Comparison of ENCODE assay signal across 8 cellular contexts in the genomic region with DNA sequence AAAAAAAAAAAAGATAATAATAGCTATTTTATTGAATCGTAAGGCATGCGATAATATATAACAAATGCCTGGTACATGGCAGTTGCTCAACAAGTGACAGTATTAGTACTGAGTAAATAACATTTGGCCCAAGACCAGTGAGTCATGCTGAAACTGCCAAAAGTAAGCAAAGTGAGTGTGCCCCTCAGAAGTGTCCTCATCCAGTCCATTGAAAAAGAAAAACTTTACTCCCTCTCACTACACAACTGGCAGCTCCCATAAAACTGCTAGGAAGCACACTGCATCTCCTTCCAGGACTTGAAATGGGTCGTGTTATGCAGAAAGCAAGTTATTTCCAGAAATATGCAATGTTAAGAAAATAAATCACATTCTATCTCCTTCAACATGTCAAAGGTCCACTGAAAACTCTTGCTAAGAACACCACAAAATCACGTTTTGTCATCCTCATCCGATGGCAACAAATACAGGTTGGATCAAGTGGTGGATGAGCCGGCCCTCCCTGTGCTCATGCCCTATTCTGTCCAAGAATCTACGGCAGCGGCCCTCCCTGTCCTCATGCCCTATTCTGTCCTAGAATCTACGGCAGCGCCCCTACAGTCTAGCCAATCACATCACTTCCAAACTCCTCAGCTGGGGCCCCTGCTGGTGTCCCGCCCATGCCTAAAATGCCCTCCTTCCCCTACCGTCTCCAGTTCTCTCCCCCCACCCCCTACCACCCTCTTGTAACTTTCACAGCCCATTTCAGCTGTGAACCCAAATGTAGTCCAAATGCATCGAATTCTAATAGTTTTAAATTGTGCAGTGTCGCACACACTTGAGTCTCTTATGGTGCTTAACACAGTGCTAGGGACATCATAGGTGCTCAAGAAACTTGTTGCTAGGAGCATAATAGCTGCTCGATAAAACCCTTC. TPM values are rescaled to one million over a fixed set of nuclear protein-coding genes. Genes with fewer than 3 reads are reported as not detected.
DNase-seq lines count a peak whose midpoint lies in the region; ATAC-seq and TF ChIP-seq lines count a peak whose summit lies in the region.

No MANE protein-coding gene starts in this region.

- peak; percentile 84 for DNase-seq in GM23338 (ENCODE audit: low spot score)
- DNase-seq in RPMI8226, result peak; percentile 59
- DNase-seq in foreskin keratinocyte, result no peak
- DNase-seq in pons (ENCODE audit: low spot score), result no peak
- no peak for DNase-seq in ascending aorta (ENCODE audit: low spot score in 2 of 2)
- no peak for DNase-seq in UCSD-AML1 (lab: John Stamatoyannopoulos, UW; ENCODE audit: unreplicated experiment)

- H3K4me2 ChIP-seq in GM23338, result peak overlapping the region; percentile 77
- H3K4me2 ChIP-seq in skeletal muscle satellite cell (ENCODE audit: low read length), result peak overlapping the region; percentile 42

- no peaks in the 10 kb centered on the region for H3K9me3 ChIP-seq in skeletal muscle satellite cell (replicated peaks; ENCODE audit: low read length)
- no peaks in the 10 kb centered on the region for H3K9me3 ChIP-seq in ascending aorta

- H3K36me3 ChIP-seq in GM23338 (ENCODE audit: insufficient read depth) (peaks cover 6% of the 10 kb centered on the region; the same call in 1 of the 2 replicates), skeletal muscle satellite cell (ENCODE audit: insufficient read depth, low read length) (no peaks in the 10 kb centered on the region), ascending aorta (no peaks in the 10 kb centered on the region)

- H3K36me3 Mint-ChIP-seq in GM23338 (ENCODE audit: low read depth), result peaks cover 4% of the 10 kb centered on the region

- H3F3A ChIP-seq in GM23338 (replicated peaks; ENCODE audit: low read depth), result no peaks in the 10 kb centered on the region

- peaks cover 31% of the 10 kb centered on the region for H3K4me1 Mint-ChIP-seq in GM23338

- TF ChIP-seq CTCF in GM23338 (conservative IDR thresholded peaks at IDR 0.05; ENCODE audit: low read depth in 2 of 2) (peak; percentile 13 to 19; a peak in 2 of 4 replicates), foreskin keratinocyte (conservative IDR thresholded peaks at IDR 0.05) (peak; percentile 16), ascending aorta (IDR thresholded peaks at IDR 0.05) (no peak)

- peak overlapping the region; percentile 89 for H3K4me3 Mint-ChIP-seq in GM23338

- H3K4me3 ChIP-seq in GM23338, result peak overlapping the region; percentile 87
- no peak overlapping the region for H3K4me3 ChIP-seq in skeletal muscle satellite cell (ENCODE audit: low read length)
- no peak overlapping the region for H3K4me3 ChIP-seq in ascending aorta

- no peaks in the 10 kb centered on the region for H3K9me2 ChIP-seq in GM23338 (ENCODE audit: insufficient read depth)

- H4K20me1 ChIP-seq in GM23338 (replicated peaks; ENCODE audit: insufficient read depth), result peaks cover 28% of the 10 kb centered on the region

- H3K27me3 ChIP-seq in GM23338 (ENCODE audit: insufficient read depth) (no peaks in the 10 kb centered on the region), foreskin keratinocyte (no peaks in the 10 kb centered on the region), skeletal muscle satellite cell (ENCODE audit: control insufficient read depth, insufficient read depth, low read length) (no peaks in the 10 kb centered on the region), ascending aorta (no peaks in the 10 kb centered on the region)

- peaks cover 20% of the 10 kb centered on the region for H3K27me3 Mint-ChIP-seq in GM23338 (ENCODE audit: insufficient read depth, low read depth, poor library complexity)

- intact Hi-C loops in ascending aorta (cut with DNase I), result loop anchor here (10.0 kb wide), 1 partner anchor 1050 kb away; no protein-coding TSS in a partner anchor

- H3K4me1 ChIP-seq in GM23338 (ENCODE audit: insufficient read depth) (peaks cover 24% of the 10 kb centered on the region), foreskin keratinocyte (no peaks in the 10 kb centered on the region), skeletal muscle satellite cell (ENCODE audit: control insufficient read depth, insufficient read depth, low read length) (peaks cover 27% of the 10 kb centered on the region), ascending aorta (peaks cover under 1 to 6% of the 10 kb centered on the region in 2 donors)

- no peak overlapping the region for H2AFZ ChIP-seq in GM23338

- no peak overlapping the region for H3K27ac Mint-ChIP-seq in GM23338

- peaks cover 77% of the 10 kb centered on the region for H3K79me2 ChIP-seq in GM23338 (replicated peaks; ENCODE audit: insufficient read depth)

- H3K9me3 Mint-ChIP-seq in GM23338, result no peaks in the 10 kb centered on the region

- H3K9ac ChIP-seq in skeletal muscle satellite cell (ENCODE audit: low read depth, low read length), result no peak overlapping the region

- peak overlapping the region; percentile 81 for H3K27ac ChIP-seq in GM23338 (ENCODE audit: low read depth)
- H3K27ac ChIP-seq in foreskin keratinocyte, result no peak overlapping the region
- no peak overlapping the region for H3K27ac ChIP-seq in ascending aorta

- peak; percentile 42 for ATAC-seq in GM23338
- no peak for ATAC-seq in foreskin keratinocyte
- ATAC-seq in GM18498 (IDR thresholded peaks at IDR 0.05; ENCODE audit: unreplicated experiment), result no peak

TF ChIP-seq in GM23338, 12 proteins besides CTCF, POLR2A, EP300 and RAD21 (continues in another document):
- TF ChIP-seq STAT1 (IDR thresholded peaks at IDR 0.05; ENCODE audit: unreplicated experiment) (no peak), CREB1 (CRISPR knock-in tag; IDR thresholded peaks at IDR 0.05; ENCODE audit: low read depth) (no peak), ZNF114 (CRISPR knock-in tag; IDR thresholded peaks at IDR 0.05) (no peak), ZNF331 (CRISPR knock-in tag; IDR thresholded peaks at IDR 0.05; ENCODE audit: low read depth) (no peak), EZH2phosphoT487 (IDR thresholded peaks at IDR 0.05; ENCODE audit: unreplicated experiment) (no peak), NANOG (IDR thresholded peaks at IDR 0.05; ENCODE audit: borderline replicate concordance) (no peak), POLR2AphosphoS5 (IDR thresholded peaks at IDR 0.05; ENCODE audit: low read depth) (no peak)
- TF ChIP-seq, protein P1, sequence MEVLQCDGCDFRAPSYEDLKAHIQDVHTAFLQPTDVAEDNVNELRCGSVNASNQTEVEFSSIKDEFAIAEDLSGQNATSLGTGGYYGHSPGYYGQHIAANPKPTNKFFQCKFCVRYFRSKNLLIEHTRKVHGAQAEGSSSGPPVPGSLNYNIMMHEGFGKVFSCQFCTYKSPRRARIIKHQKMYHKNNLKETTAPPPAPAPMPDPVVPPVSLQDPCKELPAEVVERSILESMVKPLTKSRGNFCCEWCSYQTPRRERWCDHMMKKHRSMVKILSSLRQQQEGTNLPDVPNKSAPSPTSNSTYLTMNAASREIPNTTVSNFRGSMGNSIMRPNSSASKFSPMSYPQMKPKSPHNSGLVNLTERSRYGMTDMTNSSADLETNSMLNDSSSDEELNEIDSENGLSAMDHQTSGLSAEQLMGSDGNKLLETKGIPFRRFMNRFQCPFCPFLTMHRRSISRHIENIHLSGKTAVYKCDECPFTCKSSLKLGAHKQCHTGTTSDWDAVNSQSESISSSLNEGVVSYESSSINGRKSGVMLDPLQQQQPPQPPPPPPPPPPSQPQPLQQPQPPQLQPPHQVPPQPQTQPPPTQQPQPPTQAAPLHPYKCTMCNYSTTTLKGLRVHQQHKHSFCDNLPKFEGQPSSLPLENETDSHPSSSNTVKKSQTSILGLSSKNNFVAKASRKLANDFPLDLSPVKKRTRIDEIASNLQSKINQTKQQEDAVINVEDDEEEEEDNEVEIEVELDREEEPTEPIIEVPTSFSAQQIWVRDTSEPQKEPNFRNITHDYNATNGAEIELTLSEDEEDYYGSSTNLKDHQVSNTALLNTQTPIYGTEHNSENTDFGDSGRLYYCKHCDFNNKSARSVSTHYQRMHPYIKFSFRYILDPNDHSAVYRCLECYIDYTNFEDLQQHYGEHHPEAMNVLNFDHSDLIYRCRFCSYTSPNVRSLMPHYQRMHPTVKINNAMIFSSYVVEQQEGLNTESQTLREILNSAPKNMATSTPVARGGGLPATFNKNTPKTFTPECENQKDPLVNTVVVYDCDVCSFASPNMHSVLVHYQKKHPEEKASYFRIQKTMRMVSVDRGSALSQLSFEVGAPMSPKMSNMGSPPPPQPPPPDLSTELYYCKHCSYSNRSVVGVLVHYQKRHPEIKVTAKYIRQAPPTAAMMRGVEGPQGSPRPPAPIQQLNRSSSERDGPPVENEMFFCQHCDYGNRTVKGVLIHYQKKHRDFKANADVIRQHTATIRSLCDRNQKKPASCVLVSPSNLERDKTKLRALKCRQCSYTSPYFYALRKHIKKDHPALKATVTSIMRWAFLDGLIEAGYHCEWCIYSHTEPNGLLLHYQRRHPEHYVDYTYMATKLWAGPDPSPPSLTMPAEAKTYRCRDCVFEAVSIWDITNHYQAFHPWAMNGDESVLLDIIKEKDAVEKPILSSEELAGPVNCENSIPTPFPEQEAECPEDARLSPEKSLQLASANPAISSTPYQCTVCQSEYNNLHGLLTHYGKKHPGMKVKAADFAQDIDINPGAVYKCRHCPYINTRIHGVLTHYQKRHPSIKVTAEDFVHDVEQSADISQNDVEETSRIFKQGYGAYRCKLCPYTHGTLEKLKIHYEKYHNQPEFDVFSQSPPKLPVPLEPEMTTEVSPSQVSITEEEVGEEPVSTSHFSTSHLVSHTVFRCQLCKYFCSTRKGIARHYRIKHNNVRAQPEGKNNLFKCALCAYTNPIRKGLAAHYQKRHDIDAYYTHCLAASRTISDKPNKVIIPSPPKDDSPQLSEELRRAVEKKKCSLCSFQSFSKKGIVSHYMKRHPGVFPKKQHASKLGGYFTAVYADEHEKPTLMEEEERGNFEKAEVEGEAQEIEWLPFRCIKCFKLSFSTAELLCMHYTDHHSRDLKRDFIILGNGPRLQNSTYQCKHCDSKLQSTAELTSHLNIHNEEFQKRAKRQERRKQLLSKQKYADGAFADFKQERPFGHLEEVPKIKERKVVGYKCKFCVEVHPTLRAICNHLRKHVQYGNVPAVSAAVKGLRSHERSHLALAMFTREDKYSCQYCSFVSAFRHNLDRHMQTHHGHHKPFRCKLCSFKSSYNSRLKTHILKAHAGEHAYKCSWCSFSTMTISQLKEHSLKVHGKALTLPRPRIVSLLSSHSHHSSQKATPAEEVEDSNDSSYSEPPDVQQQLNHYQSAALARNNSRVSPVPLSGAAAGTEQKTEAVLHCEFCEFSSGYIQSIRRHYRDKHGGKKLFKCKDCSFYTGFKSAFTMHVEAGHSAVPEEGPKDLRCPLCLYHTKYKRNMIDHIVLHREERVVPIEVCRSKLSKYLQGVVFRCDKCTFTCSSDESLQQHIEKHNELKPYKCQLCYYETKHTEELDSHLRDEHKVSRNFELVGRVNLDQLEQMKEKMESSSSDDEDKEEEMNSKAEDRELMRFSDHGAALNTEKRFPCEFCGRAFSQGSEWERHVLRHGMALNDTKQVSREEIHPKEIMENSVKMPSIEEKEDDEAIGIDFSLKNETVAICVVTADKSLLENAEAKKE (CRISPR knock-in tag; IDR thresholded peaks at IDR 0.05), result no peak

RNA-seq across cellular contexts. Expression of gene PTCH1, which starts 12.5 kb away (rescaled TPM):
- total RNA-seq in GM23338 (2014; rRNA removed; shearing (Covaris generic)), result 34.1 and 36.9 TPM in 2 replicates
- polyA plus RNA-seq in GM23338 (2016; fragmentation: Nextera tagmentation; extraction: Ambion mirVana) (19.7 and 21.4 TPM in 2 replicates), foreskin keratinocyte (0.74 and 0.91 TPM in 2 replicates)
- total RNA-seq in foreskin keratinocyte (3.3 and 3.7 TPM in 2 replicates), ascending aorta (25.2 TPM)
- total RNA-seq in skeletal muscle satellite cell (2012; rRNA removed), result 3.5 and 3.9 TPM in 2 replicates

Comparison
In these comparisons a context has a peak if more than half of its experiments do, and no peak if none do; other contexts are left out.
1. DNase-seq: peak in GM23338 (single experiment) and RPMI8226 (single experiment); none in foreskin keratinocyte (0 of 2), pons (single experiment), ascending aorta (0 of 2) and UCSD-AML1 (single experiment).
2. CTCF ChIP-seq: peak in GM23338 (2 of 2) and foreskin keratinocyte (single experiment); none in ascending aorta (0 of 3).